Comparison of ENCODE assay signal across 8 cellular contexts in the genomic region with DNA sequence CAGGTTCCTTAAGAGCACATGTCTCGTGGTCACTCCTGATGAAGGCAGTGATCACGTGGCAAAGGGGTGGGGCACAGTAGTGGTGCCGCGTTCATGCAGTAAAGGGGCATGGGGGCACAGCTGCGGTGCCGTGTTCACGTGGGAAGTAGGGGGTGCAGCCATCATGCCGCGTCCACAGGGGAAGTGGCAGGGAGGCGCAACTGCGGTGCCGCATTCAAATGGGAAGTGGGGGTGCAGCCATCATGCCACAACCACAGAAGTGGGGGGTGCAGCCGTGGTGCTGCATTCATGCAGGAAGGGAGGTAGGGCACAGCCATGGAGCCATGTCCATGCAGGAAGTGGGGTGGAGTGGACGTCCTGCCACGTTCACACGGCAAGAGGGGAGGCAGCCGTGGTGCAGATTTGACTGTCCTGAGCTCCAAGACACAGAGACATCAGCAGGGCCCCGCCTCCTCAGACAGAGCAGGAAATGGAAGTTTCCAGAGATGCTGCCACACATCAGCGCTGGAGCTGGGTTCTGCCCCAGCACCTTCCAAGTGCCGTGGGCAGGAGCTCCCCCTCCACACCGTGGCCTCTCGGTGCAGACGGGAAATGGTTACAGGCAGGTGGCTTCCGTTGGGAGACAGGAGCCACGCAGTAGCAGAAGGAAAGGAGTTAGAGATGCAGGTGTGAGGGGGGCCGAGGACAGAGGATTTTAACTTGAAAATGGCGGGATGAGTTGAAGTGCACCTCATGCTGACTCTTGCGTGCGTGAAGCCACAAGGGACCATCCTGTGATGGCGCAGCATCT.
DNase-seq lines count a peak whose midpoint lies in the region; ATAC-seq and TF ChIP-seq lines count a peak whose summit lies in the region.

No MANE protein-coding gene starts in this region.

- ATAC-seq in GM19467 (IDR thresholded peaks at IDR 0.05; ENCODE audit: unreplicated experiment) (peak; percentile 28), gastroesophageal sphincter (no peak), HG02938 (IDR thresholded peaks at IDR 0.05; ENCODE audit: unreplicated experiment) (no peak)

- H4K20me1 ChIP-seq in mammary epithelial cell (ENCODE audit: insufficient read depth, low read length) = no peaks in the 10 kb centered on the region

- H3K9ac ChIP-seq in mammary epithelial cell (ENCODE audit: insufficient read depth, low read length) = no peak overlapping the region

- no peak overlapping the region for H3K27ac ChIP-seq in mammary epithelial cell (ENCODE audit: insufficient read depth, low read depth, low read length)
- H3K27ac ChIP-seq in gastroesophageal sphincter = no peak overlapping the region

- no peak for TF ChIP-seq POLR2A in gastroesophageal sphincter (IDR thresholded peaks at IDR 0.05)

- H3K36me3 Mint-ChIP-seq in endothelial cell (ENCODE audit: low read depth, unreplicated experiment) = peaks cover 51% of the 10 kb centered on the region

- intact Hi-C loops in mammary epithelial cell (cut with micrococcal nuclease) = no loop called here

- no peak overlapping the region for H2AFZ ChIP-seq in mammary epithelial cell (ENCODE audit: low read depth, low read length)

- no peaks in the 10 kb centered on the region for H3K79me2 ChIP-seq in mammary epithelial cell (ENCODE audit: insufficient read depth, low read length)

- 94% methylated on average over 24 of the region's 30 CpGs for WGBS in mammary epithelial cell (ENCODE audit: low coverage, missing lambda C conversion rate)
- WGBS in gastroesophageal sphincter (ENCODE audit: low coverage in 1 of 2), 2 donors = 65 to 90% methylated on average over 4 to 14 of the region's 30 CpGs

- H3K4me1 ChIP-seq in mammary epithelial cell (ENCODE audit: insufficient read depth, low read length) (peaks cover 43% of the 10 kb centered on the region), gastroesophageal sphincter (peaks cover 9 to 80% (median 34%) of the 10 kb centered on the region in 3 donors)

- no peaks in the 10 kb centered on the region for H3K9me3 Mint-ChIP-seq in endothelial cell (ENCODE audit: unreplicated experiment)

- no TSS peak for BruUV-seq in mammary epithelial cell (replicated peaks; lab: Mats Ljungman, UMichigan)

- TF ChIP-seq CTCF in endothelial cell (IDR thresholded peaks at IDR 0.05; ENCODE audit: unreplicated experiment) (no peak), mammary epithelial cell (conservative IDR thresholded peaks at IDR 0.05 in 1 of 2, IDR thresholded peaks at IDR 0.05 in 1 of 2; ENCODE audit: extremely low read depth in 1 of 2, insufficient read depth in 1 of 2, low read depth in 1 of 2, low read length in 2 of 2) (no peak), gastroesophageal sphincter (IDR thresholded peaks at IDR 0.05) (no peak)

- DNase-seq in activated CD4-positive, alpha-beta T cell treated with anti-CD3 and anti-CD28 coated beads for 4 hours = peak; percentile 41 to 44
- DNase-seq in endothelial cell (ENCODE audit: low spot score) (no peak), mammary epithelial cell (no peak), NCI-H510A treated with DMSO at 0.1 percent for 48 hours (lab: John Stamatoyannopoulos, UW) (no peak)
- DNase-seq in stimulated activated CD8-positive, alpha-beta memory T cell treated with anti-CD3 and anti-CD28 coated beads, Interleukin-12 subunit alpha, Interleukin-12 subunit beta, amount 100 ng/mL, for 1 hour (ENCODE audit: low read depth) = peak; percentile 20

- peak overlapping the region; percentile 76 for H3K4me3 Mint-ChIP-seq in endothelial cell (ENCODE audit: unreplicated experiment)

- no peaks in the 10 kb centered on the region for H3K36me3 ChIP-seq in mammary epithelial cell (ENCODE audit: insufficient read depth, low read length)
- peaks cover 0 to 38% of the 10 kb centered on the region in 2 donors for H3K36me3 ChIP-seq in gastroesophageal sphincter

- peaks cover 49% of the 10 kb centered on the region for H3K4me1 Mint-ChIP-seq in endothelial cell (ENCODE audit: unreplicated experiment)

- in situ Hi-C loops in mammary epithelial cell (cut with MboI; ENCODE audit: low sequenced_read_pairs in 2 of 2) = no loop called here

- H3K9me3 ChIP-seq in mammary epithelial cell (replicated peaks; ENCODE audit: insufficient read depth, low read length) (no peaks in the 10 kb centered on the region), gastroesophageal sphincter (no peaks in the 10 kb centered on the region)

- CTCF ChIA-PET in mammary epithelial cell (lab: Charles Lee; ENCODE audit: low non-redundant PET) = no interaction called here

- dilution Hi-C loops in mammary epithelial cell (cut with HindIII; ENCODE audit: low sequenced_read_pairs) = no loop called here

- peak overlapping the region; percentile 57 for H3K27ac Mint-ChIP-seq in endothelial cell (ENCODE audit: unreplicated experiment)

- no peak overlapping the region for H3K4me2 ChIP-seq in mammary epithelial cell (ENCODE audit: insufficient read depth, low read depth, low read length)

- H3K27me3 ChIP-seq in mammary epithelial cell (ENCODE audit: insufficient read depth, low read length) = peaks cover 5% of the 10 kb centered on the region
- no peaks in the 10 kb centered on the region for H3K27me3 ChIP-seq in gastroesophageal sphincter

- H3K4me3 ChIP-seq in mammary epithelial cell (replicated peaks in 1 of 3; ENCODE audit: insufficient read depth in 1 of 3, low read depth in 2 of 3, low read length in 3 of 3) (no peak overlapping the region), gastroesophageal sphincter (no peak overlapping the region)

- H3K27me3 Mint-ChIP-seq in endothelial cell (ENCODE audit: unreplicated experiment) = peaks cover 10% of the 10 kb centered on the region

- no peak for TF ChIP-seq EP300 in gastroesophageal sphincter (IDR thresholded peaks at IDR 0.05)

Comparison
In these comparisons a context has a peak if more than half of its experiments do, and no peak if none do; other contexts are left out.
1. DNase-seq: peak in activated CD4-positive, alpha-beta T cell treated with anti-CD3 and anti-CD28 coated beads for 4 hours (2 of 2) and stimulated activated CD8-positive, alpha-beta memory T cell treated with anti-CD3 and anti-CD28 coated beads, Interleukin-12 subunit alpha, Interleukin-12 subunit beta, amount 100 ng/mL, for 1 hour (single experiment); none in endothelial cell (single experiment), mammary epithelial cell (single experiment) and NCI-H510A treated with DMSO at 0.1 percent for 48 hours (single experiment).